Comparison of ENCODE assay signal across 8 cellular contexts in the genomic region with DNA sequence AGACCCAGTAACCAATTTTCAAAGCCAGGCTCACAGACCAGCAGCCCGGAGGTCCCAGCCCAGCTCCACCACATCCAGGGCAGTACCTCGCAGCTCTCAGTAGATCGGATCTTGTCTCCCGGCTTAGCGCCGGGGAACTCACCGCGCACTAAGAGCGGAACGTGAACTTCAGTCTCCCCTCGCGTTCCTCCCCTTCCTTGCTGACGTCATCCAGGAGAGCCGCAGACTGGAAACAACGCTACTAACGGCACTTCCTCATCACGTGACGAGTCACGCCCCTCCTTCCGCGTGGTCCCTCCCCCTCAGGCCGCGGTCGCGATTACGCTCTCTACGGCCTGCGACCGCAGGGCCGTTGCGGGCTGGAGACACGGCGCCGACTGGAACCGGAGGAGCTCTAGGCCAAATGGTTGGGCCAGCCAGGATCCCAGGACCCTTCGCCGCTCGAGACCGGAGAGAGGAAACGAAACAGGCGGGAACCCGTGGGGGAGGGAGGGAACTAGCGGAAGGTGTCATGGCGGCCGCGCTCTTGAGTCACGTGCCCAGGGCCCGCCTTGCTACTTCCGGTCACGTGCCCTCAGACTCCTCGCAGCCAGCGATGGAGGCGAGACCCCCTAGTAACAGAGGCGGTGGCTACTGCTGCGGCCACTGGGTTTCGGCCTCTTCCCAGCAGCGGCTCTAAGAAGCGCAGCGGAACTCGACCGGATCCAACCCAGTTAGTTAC. TPM values are rescaled to one million over a fixed set of nuclear protein-coding genes. Genes with fewer than 3 reads are reported as not detected.
DNase-seq lines count a peak whose midpoint lies in the region; ATAC-seq and TF ChIP-seq lines count a peak whose summit lies in the region.

A gene (plus strand): TSS at position 577 of the 721 bp plus-strand sequence. CDS start 10,508 bp downstream, outside the sequence.
A gene with protein sequence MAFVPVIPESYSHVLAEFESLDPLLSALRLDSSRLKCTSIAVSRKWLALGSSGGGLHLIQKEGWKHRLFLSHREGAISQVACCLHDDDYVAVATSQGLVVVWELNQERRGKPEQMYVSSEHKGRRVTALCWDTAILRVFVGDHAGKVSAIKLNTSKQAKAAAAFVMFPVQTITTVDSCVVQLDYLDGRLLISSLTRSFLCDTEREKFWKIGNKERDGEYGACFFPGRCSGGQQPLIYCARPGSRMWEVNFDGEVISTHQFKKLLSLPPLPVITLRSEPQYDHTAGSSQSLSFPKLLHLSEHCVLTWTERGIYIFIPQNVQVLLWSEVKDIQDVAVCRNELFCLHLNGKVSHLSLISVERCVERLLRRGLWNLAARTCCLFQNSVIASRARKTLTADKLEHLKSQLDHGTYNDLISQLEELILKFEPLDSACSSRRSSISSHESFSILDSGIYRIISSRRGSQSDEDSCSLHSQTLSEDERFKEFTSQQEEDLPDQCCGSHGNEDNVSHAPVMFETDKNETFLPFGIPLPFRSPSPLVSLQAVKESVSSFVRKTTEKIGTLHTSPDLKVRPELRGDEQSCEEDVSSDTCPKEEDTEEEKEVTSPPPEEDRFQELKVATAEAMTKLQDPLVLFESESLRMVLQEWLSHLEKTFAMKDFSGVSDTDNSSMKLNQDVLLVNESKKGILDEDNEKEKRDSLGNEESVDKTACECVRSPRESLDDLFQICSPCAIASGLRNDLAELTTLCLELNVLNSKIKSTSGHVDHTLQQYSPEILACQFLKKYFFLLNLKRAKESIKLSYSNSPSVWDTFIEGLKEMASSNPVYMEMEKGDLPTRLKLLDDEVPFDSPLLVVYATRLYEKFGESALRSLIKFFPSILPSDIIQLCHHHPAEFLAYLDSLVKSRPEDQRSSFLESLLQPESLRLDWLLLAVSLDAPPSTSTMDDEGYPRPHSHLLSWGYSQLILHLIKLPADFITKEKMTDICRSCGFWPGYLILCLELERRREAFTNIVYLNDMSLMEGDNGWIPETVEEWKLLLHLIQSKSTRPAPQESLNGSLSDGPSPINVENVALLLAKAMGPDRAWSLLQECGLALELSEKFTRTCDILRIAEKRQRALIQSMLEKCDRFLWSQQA (minus strand): TSS at position 150 of the 721 bp plus-strand sequence. CDS start 4,282 bp downstream, outside the sequence.

- peak; percentile 97 for DNase-seq in NCI-H1436 (lab: John Stamatoyannopoulos, UW)
- DNase-seq in T follicular helper cell (ENCODE audit: low read depth): peak; percentile 95
- peak; percentile 98 for DNase-seq in cardiac septum (ENCODE audit: low spot score)
- DNase-seq in pons (ENCODE audit: low spot score): peak; percentile 98
- peak; percentile 93 for DNase-seq in type B pancreatic cell (ENCODE audit: extremely low spot score, unreplicated experiment)

- H3K9me3 Mint-ChIP-seq in type B pancreatic cell: no peaks in the 10 kb centered on the region

- H3K4me3 ChIP-seq in GM12875 (ENCODE audit: low read depth, low read length): peak within 1 kb of the TSS; percentile 78

- H3K4me1 Mint-ChIP-seq in type B pancreatic cell (ENCODE audit: unreplicated experiment): peaks cover 49% of the 10 kb centered on the region

- no peaks in the 10 kb centered on the region for H3K27me3 Mint-ChIP-seq in type B pancreatic cell

- peak within 1 kb of the TSS; percentile 97 for H3K4me3 Mint-ChIP-seq in type B pancreatic cell

- H3K36me3 Mint-ChIP-seq in type B pancreatic cell: peaks cover 18% of the 10 kb centered on the region

- H3K27ac ChIP-seq in adipose tissue (ENCODE audit: low read depth, low read length): peak within 1 kb of the TSS; percentile 91

- peak; percentile 91 for ATAC-seq in HG02798 (IDR thresholded peaks at IDR 0.05; ENCODE audit: poor library complexity, unreplicated experiment)

- intact Hi-C loops in cardiac septum (cut with DNase I): loop anchor here (1.0 kb wide), 3 partner anchors 74 to 312 kb away; a partner anchor contains a TSS

- peak within 1 kb of the TSS; percentile 100 for H3K27ac Mint-ChIP-seq in type B pancreatic cell

- TF ChIP-seq CTCF in GM12875 (IDR thresholded peaks at IDR 0.05; ENCODE audit: borderline replicate concordance, insufficient read depth, low read depth, low read length) (no peak), type B pancreatic cell (conservative IDR thresholded peaks at IDR 0.05) (no peak)

- WGBS in adipose tissue, 3 donors: 0% methylated on average over 60 to 61 of the region's 61 CpGs

RNA-seq across cellular contexts. Expression of the first gene that starts in this region (rescaled TPM):
- 10 to 100 TPM; 16.0 to 43.5 (median 29.3) TPM for polyA plus RNA-seq in adipose tissue
- total RNA-seq in cardiac septum (23.6 TPM), type B pancreatic cell (ENCODE audit: low replicate concordance) (38.9 and 41.6 TPM in 2 replicates)

RNA-seq across cellular contexts. Expression of the second gene that starts in this region (rescaled TPM):
- 10 to 100 TPM in 2 of 3 donors, 1 to 10 TPM in 1; 3.8 to 11.0 (median 10.2) TPM for polyA plus RNA-seq in adipose tissue
- 11.2 TPM for total RNA-seq in cardiac septum
- 18.1 and 18.9 TPM in 2 replicates for total RNA-seq in type B pancreatic cell (ENCODE audit: low replicate concordance)

Comparison
In these comparisons a context has a peak if more than half of its experiments do, and no peak if none do; other contexts are left out.
1. Peak in every context shown above with its lines: DNase-seq, ATAC-seq, H3K4me3 ChIP-seq and H3K27ac ChIP-seq.